In the genomic region with DNA sequence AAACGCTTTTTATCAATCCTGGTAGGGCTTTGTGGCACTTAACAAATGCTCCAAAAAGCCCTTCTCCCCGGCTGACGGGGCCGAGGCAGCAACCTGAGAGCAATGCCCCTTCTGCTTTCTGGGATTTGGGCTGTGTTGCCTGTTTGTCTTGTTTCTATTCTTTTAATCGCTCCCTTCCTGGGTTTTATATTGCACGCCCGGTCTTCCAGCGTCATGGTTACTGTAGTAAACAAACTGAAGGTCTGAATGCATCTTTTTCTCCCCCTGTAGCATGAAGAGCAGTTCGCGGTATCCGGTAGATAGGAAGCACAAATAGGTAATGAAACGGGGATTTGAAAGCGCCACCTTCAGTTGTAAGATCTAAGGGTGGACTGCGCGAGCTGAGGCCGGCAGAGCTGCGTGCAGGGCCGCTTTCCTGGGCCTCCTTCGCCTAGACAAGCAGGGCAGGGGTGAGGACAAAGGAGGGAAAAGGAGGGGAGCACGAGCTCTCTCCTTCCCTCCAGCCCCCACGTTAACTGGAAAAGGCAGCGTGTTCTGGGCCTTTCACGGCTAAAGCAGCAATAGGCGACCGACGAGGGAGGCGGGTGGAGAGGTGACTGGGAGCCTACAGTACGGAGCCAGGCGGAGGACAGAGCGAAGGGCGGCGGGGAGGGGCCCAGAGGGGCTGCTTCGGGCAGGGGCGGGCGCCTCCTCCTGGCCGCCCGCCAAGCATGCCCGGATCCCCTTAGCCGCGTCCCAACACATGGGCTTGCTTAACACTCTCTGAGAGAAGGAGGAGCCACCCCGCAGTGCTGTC, we compare ENCODE assay signal across 8 cellular contexts. TPM values are rescaled to one million over a fixed set of nuclear protein-coding genes. Genes with fewer than 3 reads are reported as not detected.
DNase-seq lines count a peak whose midpoint lies in the region; ATAC-seq and TF ChIP-seq lines count a peak whose summit lies in the region.

No MANE protein-coding gene starts in this region.

- H3K27ac ChIP-seq in OCI-LY7 (ENCODE audit: low read depth, low read length, poor library complexity, severe bottlenecking) = no peak overlapping the region

- no peaks in the 10 kb centered on the region for H3K9me3 ChIP-seq in OCI-LY7 (ENCODE audit: low read length)

- H3K36me3 ChIP-seq in OCI-LY7 (ENCODE audit: insufficient read depth, low read length) = no peaks in the 10 kb centered on the region
- H3K36me3 ChIP-seq in kidney epithelial cell (ENCODE audit: control insufficient read depth, insufficient read depth, low read length) = no peaks in the 10 kb centered on the region

- H3K4me2 ChIP-seq in OCI-LY7 (ENCODE audit: low read length) = peak overlapping the region; percentile 26; the same call in 1 of the 2 replicates

- no peak overlapping the region for H3K4me3 ChIP-seq in OCI-LY7 (ENCODE audit: low read depth, low read length, poor library complexity, severe bottlenecking)
- H3K4me3 ChIP-seq in kidney epithelial cell (ENCODE audit: low read depth, low read length) = peak overlapping the region; percentile 27

- no peaks in the 10 kb centered on the region for H4K20me1 ChIP-seq in OCI-LY7 (ENCODE audit: insufficient read depth, low read length)

- ATAC-seq in GM19035 (IDR thresholded peaks at IDR 0.05; ENCODE audit: unreplicated experiment) (peak; percentile 79), HG03196 (IDR thresholded peaks at IDR 0.05; ENCODE audit: unreplicated experiment) (peak; percentile 59)

- no TSS peak for BruUV-seq in OCI-LY7 (replicated peaks; lab: Mats Ljungman, UMichigan)

- no peaks in the 10 kb centered on the region for H3K4me1 ChIP-seq in OCI-LY7 (ENCODE audit: insufficient read depth, low read length, poor library complexity, severe bottlenecking)

- DNase-seq in C1 segment of cervical spinal cord (lab: John Stamatoyannopoulos, UW) = peak in 9 of 14 donors; percentile 24 to 63 (median 38)
- peak; percentile 3 for DNase-seq in OCI-LY7 (ENCODE audit: low spot score)
- DNase-seq in cerebellar cortex (ENCODE audit: low spot score) = peak; percentile 72
- DNase-seq in kidney epithelial cell (ENCODE audit: low read depth) = no peak
- DNase-seq in stimulated activated CD4-positive, alpha-beta T cell treated with anti-CD3 and anti-CD28 coated beads, Interleukin-12 subunit alpha, Interleukin-12 subunit beta, amount 100 ng/mL, for 24 hours (ENCODE audit: low read depth in 2 of 2) = peak; percentile 15 to 17
- no peak for DNase-seq in NK-92 treated with Interleukin-12 subunit alpha and Interleukin-12 subunit beta, amount 100 ng/mL, for 24 hours (lab: John Stamatoyannopoulos, UW)

- TF ChIP-seq CTCF in OCI-LY7 (conservative IDR thresholded peaks at IDR 0.05; ENCODE audit: low read length) (no peak; the same call in none of the 2 replicates), kidney epithelial cell (IDR thresholded peaks at IDR 0.05; ENCODE audit: insufficient read depth, low read length, poor library complexity, severe bottlenecking) (peak; percentile 22)

- H3K27me3 ChIP-seq in kidney epithelial cell (ENCODE audit: control insufficient read depth, insufficient read depth, low read length) = no peaks in the 10 kb centered on the region

- no peaks in the 10 kb centered on the region for H3K9me2 ChIP-seq in OCI-LY7 (ENCODE audit: insufficient read depth, low read length)

- peak overlapping the region; percentile 19; the same call in 1 of the 2 replicates for H2AFZ ChIP-seq in OCI-LY7 (ENCODE audit: low read length)

- intact Hi-C loops in OCI-LY7 (cut with micrococcal nuclease; ENCODE audit: unreplicated experiment) = no loop called here

- CTCF ChIA-PET in OCI-LY7 (lab: Charles Lee; ENCODE audit: unreplicated experiment) = no interaction called here

- H3K79me2 ChIP-seq in OCI-LY7 (ENCODE audit: insufficient read depth, low read depth, low read length) = no peaks in the 10 kb centered on the region

- POLR2A ChIA-PET in OCI-LY7 (lab: Charles Lee) = no interaction called here

RNA-seq across cellular contexts. Expression of a gene that starts 49.3 kb away (rescaled TPM):
- total RNA-seq in OCI-LY7 (2014; rRNA removed; shearing (Covaris generic)) = not detected in 2 replicates
- total RNA-seq in OCI-LY7 (2022) (not detected in 2 replicates), kidney epithelial cell (0.13 TPM in 1 of 2 replicates, not detected in the other)

Comparison
In these comparisons a context has a peak if more than half of its experiments do, and no peak if none do; other contexts are left out.
1. DNase-seq: peak in C1 segment of cervical spinal cord (9 of 14), OCI-LY7 (single experiment), cerebellar cortex (single experiment) and stimulated activated CD4-positive, alpha-beta T cell treated with anti-CD3 and anti-CD28 coated beads, Interleukin-12 subunit alpha, Interleukin-12 subunit beta, amount 100 ng/mL, for 24 hours (2 of 2); none in kidney epithelial cell (single experiment) and NK-92 treated with Interleukin-12 subunit alpha and Interleukin-12 subunit beta, amount 100 ng/mL, for 24 hours (single experiment).